Comparison of ENCODE assay signal across 24 cellular contexts in the genomic region with DNA sequence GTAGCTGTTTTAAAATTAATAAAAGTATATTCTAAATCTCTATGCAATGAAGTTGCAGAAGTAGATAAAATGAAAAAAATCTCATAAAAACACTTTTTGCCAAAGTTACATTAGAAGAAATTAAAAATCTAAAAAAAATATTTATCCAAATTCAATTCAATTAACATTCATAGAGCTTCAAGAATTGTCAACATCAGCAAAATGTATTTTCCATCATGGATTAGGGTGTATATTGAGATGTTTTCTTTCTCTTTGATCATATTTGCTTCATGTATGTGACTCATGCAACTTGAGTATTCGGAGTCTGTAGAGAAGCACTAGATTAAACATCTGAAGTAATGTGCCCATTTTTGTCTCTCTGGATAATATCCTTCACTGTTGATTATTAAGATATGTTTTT.
DNase-seq lines count a peak whose midpoint lies in the region; ATAC-seq, FAIRE-seq and TF ChIP-seq lines count a peak whose summit lies in the region.
"Had no signal": no experiment of that assay in that cellular context is flagged by ENCODE, and none has a peak within 500 bp of the region (broad histone marks: within the 10 kb centered on the region; RNA-seq: fewer than 3 reads in every experiment).

No MANE protein-coding gene starts in this region.

- FAIRE-seq in A204.1 (lab: Jason Lieb, UNC) (peak; percentile 46), pancreas (lab: Jason Lieb, UNC) (peak; percentile 47)
- FAIRE-seq: GM12878, GM12892, GM18507 had no signal

- no CpG with 5 or more reads among the region's 1 CpG for WGBS in IMR-90 (ENCODE audit: extremely low coverage in 2 of 2, insufficient read length in 1 of 2), 2 experiments
- 88 to 89% methylated on average over 1 of the region's 1 CpG for WGBS in pancreas, 2 donors

- H4K8ac ChIP-seq in IMR-90 (ENCODE audit: low read depth in 2 of 2, low read length in 2 of 2), result no peak overlapping the region

- no peak overlapping the region for H3K14ac ChIP-seq in IMR-90 (replicated peaks; ENCODE audit: low read depth, low read length)

- no peak overlapping the region for H3K4me2 ChIP-seq in IMR-90 (ENCODE audit: low read depth, low read length)
- H3K4me2 ChIP-seq: BLaER1 treated with 17β-estradiol and CSF1 and Interleukin-3, amounts not matched to agents 10 nM and 100 nM had no signal

- H3K56ac ChIP-seq in IMR-90 (ENCODE audit: extremely low read depth, insufficient read depth, low read length), result no peak overlapping the region

- no peak overlapping the region for H2BK5ac ChIP-seq in IMR-90 (ENCODE audit: low read depth, low read length, poor library complexity, severe bottlenecking)

- intact Hi-C loops in IMR-90 (cut with micrococcal nuclease), result loop anchor here (10.0 kb wide), 1 partner anchor 295 kb away; no protein-coding TSS in a partner anchor
- intact Hi-C loops in pancreas (cut with DNase I), result no loop called here
- intact Hi-C loops in CD4-positive, alpha-beta memory T cell (cut with micrococcal nuclease), result no loop called here

- peaks cover 0 to 2% (median 0%) of the 10 kb centered on the region in 8 donors for H3K9me3 Mint-ChIP-seq in CD4-positive, alpha-beta memory T cell
- H3K9me3 Mint-ChIP-seq: CD4-positive, alpha-beta T cell; CD8-positive, alpha-beta memory T cell had no signal

- H4K20me1 ChIP-seq in IMR-90 (ENCODE audit: insufficient read depth, low read length), result no peaks in the 10 kb centered on the region
- H4K20me1 ChIP-seq: BLaER1 treated with 17β-estradiol and CSF1 and Interleukin-3, amounts not matched to agents 10 nM and 100 nM had no signal

- H2AFZ ChIP-seq in IMR-90 (replicated peaks; ENCODE audit: low read length, poor library complexity), result no peak overlapping the region

- H3K4me1 ChIP-seq in IMR-90 (ENCODE audit: control insufficient read depth, insufficient read depth, low read length) (no peaks in the 10 kb centered on the region), pancreas (no peaks in the 10 kb centered on the region)
- H3K4me1 ChIP-seq in CD4-positive, alpha-beta memory T cell (ENCODE audit: insufficient read depth, low read length), result no peaks in the 10 kb centered on the region
- H3K4me1 ChIP-seq: BLaER1 treated with 17β-estradiol and CSF1 and Interleukin-3, amounts not matched to agents 10 nM and 100 nM had no signal

- no peaks in the 10 kb centered on the region for H3K9me1 ChIP-seq in IMR-90 (ENCODE audit: insufficient read depth, low read length)

- no peak overlapping the region for H2BK15ac ChIP-seq in IMR-90 (ENCODE audit: low read depth, low read length)

- TF ChIP-seq CTCF in IMR-90 (conservative IDR thresholded peaks at IDR 0.05; ENCODE audit: low read depth, low read length) (no peak), pancreas (IDR thresholded peaks at IDR 0.05) (no peak)

- no peak overlapping the region for H3K4ac ChIP-seq in IMR-90 (ENCODE audit: low read depth, low read length)

- H3K27ac ChIP-seq in IMR-90 (ENCODE audit: insufficient read depth, low read length) (no peak overlapping the region), pancreas (no peak overlapping the region)
- H3K27ac ChIP-seq in CD4-positive, alpha-beta memory T cell (ENCODE audit: low read depth, low read length), result no peak overlapping the region
- H3K27ac ChIP-seq: 22Rv1; BLaER1 treated with 17β-estradiol and CSF1 and Interleukin-3, amounts not matched to agents 10 nM and 100 nM; C4-2B had no signal

- H3K18ac ChIP-seq in IMR-90 (ENCODE audit: low read depth, low read length), result no peak overlapping the region

- H3K4me3 ChIP-seq in IMR-90 (ENCODE audit: insufficient read depth, low read depth, low read length) (no peak overlapping the region), pancreas (no peak overlapping the region)
- no peak overlapping the region for H3K4me3 ChIP-seq in CD4-positive, alpha-beta memory T cell (ENCODE audit: low read length in 2 of 2)
- H3K4me3 ChIP-seq: BLaER1 treated with 17β-estradiol and CSF1 and Interleukin-3, amounts not matched to agents 10 nM and 100 nM; GM12878 had no signal

- in situ Hi-C loops in IMR-90 (cut with MboI; ENCODE audit: low sequenced_read_pairs), result no loop called here

- no peaks in the 10 kb centered on the region for H3K79me1 ChIP-seq in IMR-90 (ENCODE audit: low read depth in 1 of 2, low read length in 2 of 2)

- CTCF ChIA-PET in IMR-90 (lab: Yijun Ruan, JAX), result no interaction called here
- CTCF ChIA-PET in CD4-positive, alpha-beta memory T cell (lab: Charles Lee; ENCODE audit: partially characterized antibody), result no interaction called here

- H3K27ac Mint-ChIP-seq in CD4-positive, alpha-beta memory T cell, result no peak overlapping the region
- H3K27ac Mint-ChIP-seq: B cell; CD4-positive, alpha-beta T cell; CD8-positive, alpha-beta memory T cell had no signal

- no peak for TF ChIP-seq POLR2A in IMR-90 (IDR thresholded peaks at IDR 0.05; ENCODE audit: low read depth, low read length)

- no peak for TF ChIP-seq RAD21 in IMR-90 (IDR thresholded peaks at IDR 0.05; ENCODE audit: low read length)

- H3K36me3 Mint-ChIP-seq in CD4-positive, alpha-beta memory T cell, result no peaks in the 10 kb centered on the region
- H3K36me3 Mint-ChIP-seq: CD8-positive, alpha-beta memory T cell had no signal

- no peak overlapping the region for H2AK9ac ChIP-seq in IMR-90 (replicated peaks; ENCODE audit: low read depth, low read length, poor library complexity)

- H3K9me3 ChIP-seq in IMR-90 (ENCODE audit: control insufficient read depth, insufficient read depth, low read length) (no peaks in the 10 kb centered on the region; the same call in 1 of the 2 replicates), pancreas (no peaks in the 10 kb centered on the region)
- H3K9me3 ChIP-seq in CD4-positive, alpha-beta memory T cell (ENCODE audit: control insufficient read depth in 1 of 2, low read length in 2 of 2), result no peaks in the 10 kb centered on the region
- H3K9me3 ChIP-seq: BLaER1 treated with 17β-estradiol and CSF1 and Interleukin-3, amounts not matched to agents 10 nM and 100 nM had no signal

- no peak overlapping the region for H3K9ac ChIP-seq in IMR-90 (ENCODE audit: low read depth, low read length)
- H3K9ac ChIP-seq: BLaER1 treated with 17β-estradiol and CSF1 and Interleukin-3, amounts not matched to agents 10 nM and 100 nM had no signal

- no peak overlapping the region for H2BK120ac ChIP-seq in IMR-90 (ENCODE audit: low read depth, low read length)

- POLR2A ChIA-PET in IMR-90 (lab: Charles Lee; ENCODE audit: unreplicated experiment), result no interaction called here
- POLR2A ChIA-PET in CD4-positive, alpha-beta memory T cell (lab: Charles Lee; ENCODE audit: partially characterized antibody), result no interaction called here

- no peak overlapping the region for H3K23ac ChIP-seq in IMR-90 (ENCODE audit: low read depth, low read length)

- H4K91ac ChIP-seq in IMR-90 (ENCODE audit: insufficient read depth, low read depth, low read length), result no peak overlapping the region

- BruUV-seq in IMR-90 (replicated peaks; lab: Mats Ljungman, UMichigan), result no TSS peak

- H3K4me1 Mint-ChIP-seq in CD4-positive, alpha-beta memory T cell, result no peaks in the 10 kb centered on the region
- H3K4me1 Mint-ChIP-seq: B cell; CD8-positive, alpha-beta memory T cell had no signal

- H4K5ac ChIP-seq in IMR-90 (ENCODE audit: low read depth, low read length), result no peak overlapping the region

- H3K27me3 Mint-ChIP-seq in CD4-positive, alpha-beta memory T cell, result no peaks in the 10 kb centered on the region
- H3K27me3 Mint-ChIP-seq: B cell; CD4-positive, alpha-beta T cell; CD8-positive, alpha-beta memory T cell had no signal

- dilution Hi-C loops in IMR-90 (cut with HindIII; ENCODE audit: low sequenced_read_pairs, unreplicated experiment), result no loop called here

- no peaks in the 10 kb centered on the region for H3K36me3 ChIP-seq in IMR-90 (ENCODE audit: control insufficient read depth, insufficient read depth, low read length)
- no peaks in the 10 kb centered on the region for H3K36me3 ChIP-seq in pancreas
- H3K36me3 ChIP-seq in CD4-positive, alpha-beta memory T cell (ENCODE audit: insufficient read depth, low read length), result no peaks in the 10 kb centered on the region
- H3K36me3 ChIP-seq: BLaER1 treated with 17β-estradiol and CSF1 and Interleukin-3, amounts not matched to agents 10 nM and 100 nM had no signal

- no peak overlapping the region for H2AK5ac ChIP-seq in IMR-90 (ENCODE audit: low read depth, low read length)

- H3K4me3 Mint-ChIP-seq in CD4-positive, alpha-beta memory T cell, result no peak overlapping the region
- H3K4me3 Mint-ChIP-seq: B cell; CD4-positive, alpha-beta T cell; CD8-positive, alpha-beta memory T cell had no signal

- no peak overlapping the region for H2BK20ac ChIP-seq in IMR-90 (ENCODE audit: low read depth, low read length)

- no peaks in the 10 kb centered on the region for H3K27me3 ChIP-seq in IMR-90 (ENCODE audit: control insufficient read depth, insufficient read depth, low read length)
- H3K27me3 ChIP-seq in pancreas, result no peaks in the 10 kb centered on the region
- no peaks in the 10 kb centered on the region for H3K27me3 ChIP-seq in CD4-positive, alpha-beta memory T cell (ENCODE audit: insufficient read depth, low read length)
- H3K27me3 ChIP-seq: BLaER1 treated with 17β-estradiol and CSF1 and Interleukin-3, amounts not matched to agents 10 nM and 100 nM had no signal

- DNase-seq in DMS53 (lab: John Stamatoyannopoulos, UW), result peak; percentile 41
- no peak for DNase-seq in DMS53 treated with DMSO at 0.1 percent for 48 hours (lab: John Stamatoyannopoulos, UW; ENCODE audit: unreplicated experiment)
- no peak for DNase-seq in IMR-90
- DNase-seq in pancreas, result no peak
- no peak for DNase-seq in CD4-positive, alpha-beta memory T cell
- no peak for DNase-seq in NCI-H128 (lab: John Stamatoyannopoulos, UW; ENCODE audit: unreplicated experiment)
- DNase-seq: AML-193; CD4-positive, alpha-beta T cell; CD8-positive, alpha-beta memory T cell; COR-L47; DMS 273 treated with DMSO at 0.1 percent for 48 hours; DMS153; DMS79; DND-41; EL; GDM1 had no signal

- ATAC-seq in IMR-90 (ENCODE audit: low read depth) (no peak), pancreas (no peak)
- ATAC-seq: GM12878 had no signal

TF ChIP-seq in IMR-90, 13 proteins besides CTCF, POLR2A, EP300 and RAD21:
- TF ChIP-seq RFX5 (IDR thresholded peaks at IDR 0.05; ENCODE audit: low read depth, low read length), result no peak
- peak; percentile 69 for TF ChIP-seq MAFK (IDR thresholded peaks at IDR 0.05; ENCODE audit: low read depth, low read length)
